Comparison of ENCODE assay signal across 28 cellular contexts in the genomic region with DNA sequence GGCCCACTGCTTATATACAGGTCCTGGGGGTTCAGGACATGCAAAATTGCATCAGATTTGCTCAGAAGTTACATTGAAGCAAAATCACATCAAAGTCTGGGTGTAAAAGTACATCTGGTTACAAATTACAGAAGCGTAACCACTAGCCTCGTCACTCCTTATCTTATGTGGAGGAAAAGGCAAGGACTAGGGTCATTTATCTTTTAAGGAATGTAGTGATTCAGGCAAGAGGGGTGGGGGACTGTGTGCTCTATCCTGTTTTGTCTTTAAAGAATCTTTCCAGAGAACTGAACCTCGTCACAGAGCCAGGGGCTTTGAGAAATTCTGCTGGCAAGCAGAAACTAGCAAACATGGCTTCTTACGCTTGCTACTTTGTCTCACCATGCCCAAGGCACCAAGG.
DNase-seq lines count a peak whose midpoint lies in the region; ATAC-seq, FAIRE-seq and TF ChIP-seq lines count a peak whose summit lies in the region.
"Had no signal": no experiment of that assay in that cellular context is flagged by ENCODE, and none has a peak within 500 bp of the region (broad histone marks: within the 10 kb centered on the region; RNA-seq: fewer than 3 reads in every experiment).

No MANE protein-coding gene starts in this region.

- DNase-seq in AG09309 (ENCODE audit: low read depth) (peak; percentile 42), RCC 7860 (ENCODE audit: low spot score) (peak; percentile 77), fibroblast of the aortic adventitia (ENCODE audit: low read depth) (peak; percentile 99), omental fat pad (ENCODE audit: low spot score) (no peak), Ammon's horn (ENCODE audit: low spot score) (no peak), ureter (ENCODE audit: low spot score) (no peak)
- DNase-seq in CD8-positive, alpha-beta memory T cell = no peak
- DNase-seq in natural killer cell treated with Interleukin-12 subunit alpha and Interleukin-12 subunit beta and Interleukin-15 and Interleukin-18, amount 100 ng/mL, for 72 hours (ENCODE audit: low spot score) = no peak
- DNase-seq: activated CD4-positive, alpha-beta T cell treated with anti-CD3 and anti-CD28 coated beads, Interleukin-2, amount 50 U/mL, for 4 hours; activated T-cell treated with anti-CD3 and anti-CD28 coated beads for 4 hours; foreskin keratinocyte; GOT3; KG1; kidney; mucosa of descending colon; NCI-H1930; NCI-H524; nucleus accumbens; Right ventricle myocardium superior; sigmoid colon; stimulated activated naive CD4-positive, alpha-beta T cell; T-cell; tibial artery had no signal

- H3K4me3 Mint-ChIP-seq in CD8-positive, alpha-beta memory T cell = no peak overlapping the region
- no peak overlapping the region for H3K4me3 Mint-ChIP-seq in natural killer cell treated with Interleukin-12 subunit alpha and Interleukin-12 subunit beta and Interleukin-15 and Interleukin-18, amount 100 ng/mL, for 72 hours
- H3K4me3 Mint-ChIP-seq: activated naive CD4-positive, alpha-beta T cell treated with anti-CD3 and anti-CD28 coated beads, Interleukin-2, amount 10 ng/mL, durations not matched to agents 7 days and 5 days; brain; dendritic cell treated with granulocyte-macrophage colony-stimulating factor and Interleukin-4, amounts not matched to agents 40 ng/mL and 50 ng/mL, for 4 days; T-cell had no signal

- H3K36me3 Mint-ChIP-seq in CD8-positive, alpha-beta memory T cell = no peaks in the 10 kb centered on the region
- no peaks in the 10 kb centered on the region for H3K36me3 Mint-ChIP-seq in natural killer cell treated with Interleukin-12 subunit alpha and Interleukin-12 subunit beta and Interleukin-15 and Interleukin-18, amount 100 ng/mL, for 72 hours
- H3K36me3 Mint-ChIP-seq: activated naive CD4-positive, alpha-beta T cell treated with anti-CD3 and anti-CD28 coated beads, Interleukin-2, amount 10 ng/mL, durations not matched to agents 7 days and 5 days; brain; T-cell had no signal

- no peaks in the 10 kb centered on the region for H3K9me3 ChIP-seq in CD8-positive, alpha-beta memory T cell (ENCODE audit: low read length)
- H3K9me3 ChIP-seq: BLaER1, mucosa of descending colon, sigmoid colon, tibial artery had no signal

- H3K27me3 Mint-ChIP-seq in CD8-positive, alpha-beta memory T cell = peaks cover 0 to 2% of the 10 kb centered on the region in 2 donors
- peaks cover 0 to 4% of the 10 kb centered on the region in 2 donors for H3K27me3 Mint-ChIP-seq in natural killer cell treated with Interleukin-12 subunit alpha and Interleukin-12 subunit beta and Interleukin-15 and Interleukin-18, amount 100 ng/mL, for 72 hours
- H3K27me3 Mint-ChIP-seq: T-cell had no signal

- H3K4me1 ChIP-seq in CD8-positive, alpha-beta memory T cell (ENCODE audit: insufficient read depth, low read length) = peaks cover 11% of the 10 kb centered on the region
- H3K4me1 ChIP-seq: foreskin keratinocyte had no signal

- peak; percentile 87 for FAIRE-seq in RCC 7860 (lab: Jason Lieb, UNC)
- FAIRE-seq: D721Med, kidney had no signal

- no peak overlapping the region for H3K27ac ChIP-seq in CD8-positive, alpha-beta memory T cell (ENCODE audit: low read depth, low read length)
- H3K27ac ChIP-seq: BLaER1, foreskin keratinocyte, sigmoid colon, tibial artery had no signal

- no peaks in the 10 kb centered on the region for H3K36me3 ChIP-seq in CD8-positive, alpha-beta memory T cell (ENCODE audit: insufficient read depth, low read length)
- H3K36me3 ChIP-seq: BLaER1, sigmoid colon, tibial artery had no signal

- H3K4me3 ChIP-seq in AG09309 (ENCODE audit: control insufficient read depth, low read depth, low read length) (no peak overlapping the region), fibroblast of the aortic adventitia (ENCODE audit: low read depth, low read length) (no peak overlapping the region)
- H3K4me3 ChIP-seq in CD8-positive, alpha-beta memory T cell (ENCODE audit: low read length) = no peak overlapping the region
- H3K4me3 ChIP-seq: BLaER1, mucosa of descending colon, sigmoid colon, tibial artery had no signal

- TF ChIP-seq CTCF in AG09309 (IDR thresholded peaks at IDR 0.05; ENCODE audit: control insufficient read depth, insufficient read depth, low read depth, low read length, missing control alignments) = no peak
- TF ChIP-seq CTCF in fibroblast of the aortic adventitia (IDR thresholded peaks at IDR 0.05; ENCODE audit: insufficient read depth, low read length) = no peak
- no peak for TF ChIP-seq CTCF in omental fat pad (IDR thresholded peaks at IDR 0.05)

- peaks cover 0 to 1% (median 0%) of the 10 kb centered on the region in 5 donors for H3K9me3 Mint-ChIP-seq in CD8-positive, alpha-beta memory T cell
- no peaks in the 10 kb centered on the region for H3K9me3 Mint-ChIP-seq in natural killer cell treated with Interleukin-12 subunit alpha and Interleukin-12 subunit beta and Interleukin-15 and Interleukin-18, amount 100 ng/mL, for 72 hours
- H3K9me3 Mint-ChIP-seq: activated naive CD4-positive, alpha-beta T cell treated with anti-CD3 and anti-CD28 coated beads, Interleukin-2, amount 10 ng/mL, durations not matched to agents 7 days and 5 days; dendritic cell treated with granulocyte-macrophage colony-stimulating factor and Interleukin-4, amounts not matched to agents 40 ng/mL and 50 ng/mL, for 4 days; T-cell had no signal

- CTCF ChIA-PET in CD8-positive, alpha-beta memory T cell (lab: Charles Lee) = interaction anchor here (2.9 kb wide), 1 partner anchor 18 kb away, joined by 11 read pairs; no protein-coding TSS in a partner anchor

- peaks cover 0 to 4% (median 3%) of the 10 kb centered on the region in 3 donors for H3K4me1 Mint-ChIP-seq in CD8-positive, alpha-beta memory T cell
- H3K4me1 Mint-ChIP-seq in natural killer cell treated with Interleukin-12 subunit alpha and Interleukin-12 subunit beta and Interleukin-15 and Interleukin-18, amount 100 ng/mL, for 72 hours (ENCODE audit: low read depth in 2 of 2) = no peaks in the 10 kb centered on the region

- no peaks in the 10 kb centered on the region for H3K27me3 ChIP-seq in CD8-positive, alpha-beta memory T cell (ENCODE audit: insufficient read depth, low read length, poor library complexity, severe bottlenecking)
- H3K27me3 ChIP-seq: BLaER1, sigmoid colon, tibial artery had no signal

- no peak overlapping the region for H3K27ac Mint-ChIP-seq in CD8-positive, alpha-beta memory T cell
- no peak overlapping the region for H3K27ac Mint-ChIP-seq in natural killer cell treated with Interleukin-12 subunit alpha and Interleukin-12 subunit beta and Interleukin-15 and Interleukin-18, amount 100 ng/mL, for 72 hours
- H3K27ac Mint-ChIP-seq: activated naive CD4-positive, alpha-beta T cell treated with anti-CD3 and anti-CD28 coated beads, Interleukin-2, amount 10 ng/mL, durations not matched to agents 7 days and 5 days; brain; T-cell had no signal

- peak; percentile 67 for ATAC-seq in omental fat pad (ENCODE audit: low FRiP score)
- no peak for ATAC-seq in natural killer cell treated with Interleukin-12 subunit alpha and Interleukin-12 subunit beta and Interleukin-15 and Interleukin-18, amount 100 ng/mL, for 72 hours
- ATAC-seq: foreskin keratinocyte, mucosa of descending colon, T-cell had no signal

- POLR2A ChIA-PET in CD8-positive, alpha-beta memory T cell (lab: Charles Lee) = no interaction called here

Comparison
In these comparisons a context has a peak if more than half of its experiments do, and no peak if none do; other contexts are left out.
1. DNase-seq: peak in AG09309 (single experiment), RCC 7860 (single experiment) and fibroblast of the aortic adventitia (single experiment); none in omental fat pad (single experiment), Ammon's horn (single experiment), CD8-positive, alpha-beta memory T cell (0 of 5), ureter (single experiment) and natural killer cell treated with Interleukin-12 subunit alpha and Interleukin-12 subunit beta and Interleukin-15 and Interleukin-18, amount 100 ng/mL, for 72 hours (single experiment).